Comparison of ENCODE assay signal across 11 cellular contexts in the genomic region with DNA sequence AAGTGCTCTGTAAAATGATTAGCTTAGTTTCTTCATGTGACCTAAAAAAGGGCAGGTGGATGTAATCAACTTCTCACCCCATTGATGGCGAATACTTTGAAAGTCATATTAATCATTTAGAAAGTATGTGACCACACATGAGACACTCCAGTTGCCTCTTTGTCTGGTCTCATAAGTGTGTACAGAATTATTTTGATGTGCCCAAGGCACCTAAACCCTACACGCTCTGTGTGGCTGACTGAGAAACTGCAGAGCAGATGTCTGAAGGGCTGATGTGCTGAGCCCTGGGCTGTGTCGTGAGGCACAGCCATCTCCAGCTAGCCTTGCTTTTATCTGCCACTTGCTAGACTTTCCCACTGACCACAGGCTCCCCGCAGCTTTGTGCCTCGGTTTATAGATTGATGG. TPM values are rescaled to one million over a fixed set of nuclear protein-coding genes. Genes with fewer than 3 reads are reported as not detected.
DNase-seq lines count a peak whose midpoint lies in the region; ATAC-seq, FAIRE-seq and TF ChIP-seq lines count a peak whose summit lies in the region.
"Had no signal": no experiment of that assay in that cellular context is flagged by ENCODE, and none has a peak within 500 bp of the region (broad histone marks: within the 10 kb centered on the region; RNA-seq: fewer than 3 reads in every experiment).

No MANE protein-coding gene starts in this region.

- intact Hi-C loops in naive thymus-derived CD4-positive, alpha-beta T cell (cut with micrococcal nuclease) = no loop called here

- H3K27ac ChIP-seq in naive thymus-derived CD4-positive, alpha-beta T cell (ENCODE audit: low read depth, low read length) = no peak overlapping the region
- H3K27ac ChIP-seq: GM23248, skin epidermis had no signal

- H3K27me3 ChIP-seq in adipocyte (replicated peaks; ENCODE audit: control insufficient read depth, insufficient read depth, low read length) = peaks cover 33% of the 10 kb centered on the region
- no peaks in the 10 kb centered on the region for H3K27me3 ChIP-seq in naive thymus-derived CD4-positive, alpha-beta T cell (ENCODE audit: control insufficient read depth in 2 of 2, insufficient read depth in 2 of 2, low read length in 2 of 2)

- peaks cover 11% of the 10 kb centered on the region for H3K4me1 ChIP-seq in adipocyte (ENCODE audit: control insufficient read depth, insufficient read depth, low read length)
- no peaks in the 10 kb centered on the region for H3K4me1 ChIP-seq in naive thymus-derived CD4-positive, alpha-beta T cell (ENCODE audit: control insufficient read depth in 2 of 2, insufficient read depth in 2 of 2, low read length in 2 of 2)

- H3K9me3 Mint-ChIP-seq in naive thymus-derived CD4-positive, alpha-beta T cell = peaks cover 0 to 1% (median 0%) of the 10 kb centered on the region in 11 donors
- H3K9me3 Mint-ChIP-seq: activated naive CD4-positive, alpha-beta T cell treated with anti-CD3 and anti-CD28 coated beads, Interleukin-2, amount 50 U/mL, for 24 hours had no signal

- H3K4me1 Mint-ChIP-seq in naive thymus-derived CD4-positive, alpha-beta T cell = no peaks in the 10 kb centered on the region
- H3K4me1 Mint-ChIP-seq: activated naive CD4-positive, alpha-beta T cell treated with anti-CD3 and anti-CD28 coated beads, Interleukin-2, amount 50 U/mL, for 24 hours had no signal

- H3K9me3 ChIP-seq in adipocyte (ENCODE audit: control insufficient read depth, low read length) = no peaks in the 10 kb centered on the region
- H3K9me3 ChIP-seq in naive thymus-derived CD4-positive, alpha-beta T cell (ENCODE audit: control insufficient read depth in 2 of 3, low read length in 3 of 3) = no peaks in the 10 kb centered on the region

- TF ChIP-seq POLR2A in GM12892 (IDR thresholded peaks at IDR 0.05; ENCODE audit: low read depth, low read length) = no peak

- DNase-seq in GM12892 (ENCODE audit: insufficient read length) = no peak
- DNase-seq in adipocyte (ENCODE audit: low read depth) = peak; percentile 28
- DNase-seq in NCI-H345 (lab: John Stamatoyannopoulos, UW) = no peak
- no peak for DNase-seq in naive thymus-derived CD4-positive, alpha-beta T cell
- no peak for DNase-seq in superior temporal gyrus (ENCODE audit: extremely low spot score)
- no peak for DNase-seq in midbrain (lab: John Stamatoyannopoulos, UW)
- DNase-seq: GM23248 had no signal

- H3K9ac ChIP-seq in adipocyte (ENCODE audit: low read length) = no peak overlapping the region
- H3K9ac ChIP-seq: GM23248 had no signal

- POLR2A ChIA-PET in naive thymus-derived CD4-positive, alpha-beta T cell (lab: Charles Lee) = no interaction called here

- peak; percentile 96 for FAIRE-seq in GM12892 (lab: Jason Lieb, UNC)

- H3K36me3 Mint-ChIP-seq in naive thymus-derived CD4-positive, alpha-beta T cell = no peaks in the 10 kb centered on the region
- H3K36me3 Mint-ChIP-seq: activated naive CD4-positive, alpha-beta T cell treated with anti-CD3 and anti-CD28 coated beads, Interleukin-2, amount 50 U/mL, for 24 hours had no signal

- H3K36me3 ChIP-seq in adipocyte (ENCODE audit: control insufficient read depth, insufficient read depth, low read length, severe bottlenecking) = no peaks in the 10 kb centered on the region
- H3K36me3 ChIP-seq in naive thymus-derived CD4-positive, alpha-beta T cell (ENCODE audit: control insufficient read depth in 2 of 3, insufficient read depth in 3 of 3, low read length in 3 of 3) = no peaks in the 10 kb centered on the region

- H3K27me3 Mint-ChIP-seq in naive thymus-derived CD4-positive, alpha-beta T cell = peaks cover 3 to 17% (median 10%) of the 10 kb centered on the region in 5 donors

- no peak overlapping the region for H3K27ac Mint-ChIP-seq in naive thymus-derived CD4-positive, alpha-beta T cell
- H3K27ac Mint-ChIP-seq: activated naive CD4-positive, alpha-beta T cell treated with anti-CD3 and anti-CD28 coated beads, Interleukin-2, amount 50 U/mL, for 24 hours had no signal

- CTCF ChIA-PET in naive thymus-derived CD4-positive, alpha-beta T cell (lab: Charles Lee) = no interaction called here

- ATAC-seq in GM19395 (IDR thresholded peaks at IDR 0.05; ENCODE audit: unreplicated experiment) (peak; percentile 100), HG03064 (IDR thresholded peaks at IDR 0.05; ENCODE audit: low read depth, unreplicated experiment) (peak; percentile 100)
- ATAC-seq in naive thymus-derived CD4-positive, alpha-beta T cell = no peak

- H3K4me3 ChIP-seq in adipocyte (ENCODE audit: low read length) = no peak overlapping the region
- no peak overlapping the region for H3K4me3 ChIP-seq in naive thymus-derived CD4-positive, alpha-beta T cell (ENCODE audit: low read length)
- H3K4me3 ChIP-seq: GM23248, skin epidermis had no signal

- no peak overlapping the region for H3K4me3 Mint-ChIP-seq in naive thymus-derived CD4-positive, alpha-beta T cell
- H3K4me3 Mint-ChIP-seq: activated naive CD4-positive, alpha-beta T cell treated with anti-CD3 and anti-CD28 coated beads, Interleukin-2, amount 50 U/mL, for 24 hours had no signal

RNA-seq across cellular contexts. Expression of a gene that starts 26.9 kb away (rescaled TPM):
- polyA plus RNA-seq in GM12892 (2012; ENCODE audit: missing spikeins) = 13.0 TPM
- 1 to 10 TPM in 2 of 5 experiments, under 1 TPM in 3; 0.37 to 5.8 (median 0.86) TPM for total RNA-seq in naive thymus-derived CD4-positive, alpha-beta T cell
- under 1 TPM; 0.05 to 0.06 TPM for polyA plus RNA-seq in naive thymus-derived CD4-positive, alpha-beta T cell
- total RNA-seq: GM23248 had no signal
- polyA plus RNA-seq: GM23248 had no signal
